In the genomic region with DNA sequence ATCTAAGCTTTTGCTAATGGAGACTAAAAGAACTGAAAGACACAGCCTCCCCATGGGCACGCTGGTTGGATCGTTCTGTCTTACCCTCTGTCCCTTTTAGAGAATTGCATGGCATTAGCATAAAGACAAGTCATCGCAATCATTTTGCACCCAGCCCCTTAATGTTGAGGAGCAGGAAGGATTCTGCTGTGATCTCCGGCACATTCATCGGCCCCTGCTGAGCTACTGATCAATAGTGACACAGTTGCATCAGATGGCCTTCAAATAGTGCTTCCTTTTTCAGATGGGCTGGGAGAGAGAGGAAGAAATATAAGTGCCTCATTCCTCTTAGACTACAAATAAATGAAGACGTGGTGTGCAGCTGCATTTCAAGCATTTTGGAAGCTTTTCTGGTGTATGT, we compare ENCODE assay signal across 1 cellular context.
TF ChIP-seq lines count a peak whose summit lies in the region.

No MANE protein-coding gene starts in this region.

TF ChIP-seq in HepG2, 621 proteins besides CTCF, POLR2A, EP300 and RAD21 (continued from another document and continues in another):
- TF ChIP-seq, protein P1, sequence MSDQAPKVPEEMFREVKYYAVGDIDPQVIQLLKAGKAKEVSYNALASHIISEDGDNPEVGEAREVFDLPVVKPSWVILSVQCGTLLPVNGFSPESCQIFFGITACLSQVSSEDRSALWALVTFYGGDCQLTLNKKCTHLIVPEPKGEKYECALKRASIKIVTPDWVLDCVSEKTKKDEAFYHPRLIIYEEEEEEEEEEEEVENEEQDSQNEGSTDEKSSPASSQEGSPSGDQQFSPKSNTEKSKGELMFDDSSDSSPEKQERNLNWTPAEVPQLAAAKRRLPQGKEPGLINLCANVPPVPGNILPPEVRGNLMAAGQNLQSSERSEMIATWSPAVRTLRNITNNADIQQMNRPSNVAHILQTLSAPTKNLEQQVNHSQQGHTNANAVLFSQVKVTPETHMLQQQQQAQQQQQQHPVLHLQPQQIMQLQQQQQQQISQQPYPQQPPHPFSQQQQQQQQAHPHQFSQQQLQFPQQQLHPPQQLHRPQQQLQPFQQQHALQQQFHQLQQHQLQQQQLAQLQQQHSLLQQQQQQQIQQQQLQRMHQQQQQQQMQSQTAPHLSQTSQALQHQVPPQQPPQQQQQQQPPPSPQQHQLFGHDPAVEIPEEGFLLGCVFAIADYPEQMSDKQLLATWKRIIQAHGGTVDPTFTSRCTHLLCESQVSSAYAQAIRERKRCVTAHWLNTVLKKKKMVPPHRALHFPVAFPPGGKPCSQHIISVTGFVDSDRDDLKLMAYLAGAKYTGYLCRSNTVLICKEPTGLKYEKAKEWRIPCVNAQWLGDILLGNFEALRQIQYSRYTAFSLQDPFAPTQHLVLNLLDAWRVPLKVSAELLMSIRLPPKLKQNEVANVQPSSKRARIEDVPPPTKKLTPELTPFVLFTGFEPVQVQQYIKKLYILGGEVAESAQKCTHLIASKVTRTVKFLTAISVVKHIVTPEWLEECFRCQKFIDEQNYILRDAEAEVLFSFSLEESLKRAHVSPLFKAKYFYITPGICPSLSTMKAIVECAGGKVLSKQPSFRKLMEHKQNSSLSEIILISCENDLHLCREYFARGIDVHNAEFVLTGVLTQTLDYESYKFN (CRISPR knock-in tag; conservative IDR thresholded peaks at IDR 0.05) = peak; percentile 49; the same call in 1 of the 2 replicates
- no peak for TF ChIP-seq NR2F6 (IDR thresholded peaks at IDR 0.05)
- TF ChIP-seq NR2F6 (CRISPR knock-in tag; IDR thresholded peaks at IDR 0.05) = no peak
- TF ChIP-seq TGIF2 (CRISPR knock-in tag; IDR thresholded peaks at IDR 0.05) = 0 out of 2 replicates have a peak, but pooled peaks have one; percentile 53
- no peak for TF ChIP-seq ZNF577 (CRISPR knock-in tag; IDR thresholded peaks at IDR 0.05; ENCODE audit: borderline replicate concordance, low read depth)
- TF ChIP-seq, protein P2, sequence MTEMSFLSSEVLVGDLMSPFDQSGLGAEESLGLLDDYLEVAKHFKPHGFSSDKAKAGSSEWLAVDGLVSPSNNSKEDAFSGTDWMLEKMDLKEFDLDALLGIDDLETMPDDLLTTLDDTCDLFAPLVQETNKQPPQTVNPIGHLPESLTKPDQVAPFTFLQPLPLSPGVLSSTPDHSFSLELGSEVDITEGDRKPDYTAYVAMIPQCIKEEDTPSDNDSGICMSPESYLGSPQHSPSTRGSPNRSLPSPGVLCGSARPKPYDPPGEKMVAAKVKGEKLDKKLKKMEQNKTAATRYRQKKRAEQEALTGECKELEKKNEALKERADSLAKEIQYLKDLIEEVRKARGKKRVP (CRISPR knock-in tag; IDR thresholded peaks at IDR 0.05) = peak; percentile 53 to 98; a peak in 2 of 4 replicates
- TF ChIP-seq ZNF17 (CRISPR knock-in tag; IDR thresholded peaks at IDR 0.05) = no peak
- TF ChIP-seq HNF4A (CRISPR knock-in tag; IDR thresholded peaks at IDR 0.05) = peak; percentile 59
- no peak for TF ChIP-seq HCFC1 (IDR thresholded peaks at IDR 0.05; ENCODE audit: low read depth, low read length)
- TF ChIP-seq TOE1 (CRISPR knock-in tag; IDR thresholded peaks at IDR 0.05) = no peak
- no peak for TF ChIP-seq ZNF773 (CRISPR knock-in tag; IDR thresholded peaks at IDR 0.05; ENCODE audit: borderline replicate concordance)
- peak; percentile 17; the same call in 1 of the 2 replicates for TF ChIP-seq ZNF292 (CRISPR knock-in tag; IDR thresholded peaks at IDR 0.05; ENCODE audit: borderline replicate concordance, low read depth)
- no peak for TF ChIP-seq NR2F2 (IDR thresholded peaks at IDR 0.05; ENCODE audit: borderline replicate concordance, low read depth)
- peak; percentile 76 for TF ChIP-seq FOSL2 (CRISPR knock-in tag; IDR thresholded peaks at IDR 0.05)
- no peak for TF ChIP-seq MYNN (CRISPR knock-in tag; IDR thresholded peaks at IDR 0.05; ENCODE audit: low read depth)
- TF ChIP-seq MTA3 (CRISPR knock-in tag; IDR thresholded peaks at IDR 0.05) = no peak
- TF ChIP-seq, protein P3, sequence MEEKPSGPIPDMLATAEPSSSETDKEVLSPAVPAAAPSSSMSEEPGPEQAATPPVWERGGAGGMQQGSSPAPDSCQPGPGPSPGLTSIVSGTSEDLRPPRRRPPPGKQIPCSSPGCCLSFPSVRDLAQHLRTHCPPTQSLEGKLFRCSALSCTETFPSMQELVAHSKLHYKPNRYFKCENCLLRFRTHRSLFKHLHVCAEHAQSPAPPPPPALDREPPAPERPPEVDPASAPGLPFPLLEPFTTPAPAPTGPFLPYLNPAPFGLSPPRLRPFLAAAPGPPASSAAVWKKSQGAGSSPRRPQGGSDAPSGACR (CRISPR knock-in tag; IDR thresholded peaks at IDR 0.05) = no peak
- TF ChIP-seq SRF (IDR thresholded peaks at IDR 0.05; ENCODE audit: low read depth, low read length) = no peak
- no peak for TF ChIP-seq GABPA (IDR thresholded peaks at IDR 0.05; ENCODE audit: low read depth, low read length)
- TF ChIP-seq GABPA (CRISPR knock-in tag; IDR thresholded peaks at IDR 0.05; ENCODE audit: low read depth) = 0 out of 2 replicates have a peak, but pooled peaks have one; percentile 42
- no peak for TF ChIP-seq ZNF7 (CRISPR knock-in tag; IDR thresholded peaks at IDR 0.05)
- TF ChIP-seq SP140L (CRISPR knock-in tag; IDR thresholded peaks at IDR 0.05; ENCODE audit: borderline replicate concordance) = no peak
- peak; percentile 6; the same call in 1 of the 2 replicates for TF ChIP-seq ZFY (CRISPR knock-in tag; IDR thresholded peaks at IDR 0.05)
- TF ChIP-seq, protein P4, sequence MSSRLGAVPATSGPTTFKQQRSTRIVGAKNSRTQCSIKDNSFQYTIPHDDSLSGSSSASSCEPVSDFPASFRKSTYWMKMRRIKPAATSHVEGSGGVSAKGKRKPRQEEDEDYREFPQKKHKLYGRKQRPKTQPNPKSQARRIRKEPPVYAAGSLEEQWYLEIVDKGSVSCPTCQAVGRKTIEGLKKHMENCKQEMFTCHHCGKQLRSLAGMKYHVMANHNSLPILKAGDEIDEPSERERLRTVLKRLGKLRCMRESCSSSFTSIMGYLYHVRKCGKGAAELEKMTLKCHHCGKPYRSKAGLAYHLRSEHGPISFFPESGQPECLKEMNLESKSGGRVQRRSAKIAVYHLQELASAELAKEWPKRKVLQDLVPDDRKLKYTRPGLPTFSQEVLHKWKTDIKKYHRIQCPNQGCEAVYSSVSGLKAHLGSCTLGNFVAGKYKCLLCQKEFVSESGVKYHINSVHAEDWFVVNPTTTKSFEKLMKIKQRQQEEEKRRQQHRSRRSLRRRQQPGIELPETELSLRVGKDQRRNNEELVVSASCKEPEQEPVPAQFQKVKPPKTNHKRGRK (CRISPR knock-in tag; IDR thresholded peaks at IDR 0.05) = no peak
- peak; percentile 37; the same call in 1 of the 2 replicates for TF ChIP-seq DMAP1 (CRISPR knock-in tag; IDR thresholded peaks at IDR 0.05)
- no peak for TF ChIP-seq SMYD3 (CRISPR knock-in tag; IDR thresholded peaks at IDR 0.05)
- no peak for TF ChIP-seq ZNF543 (CRISPR knock-in tag; IDR thresholded peaks at IDR 0.05)
- TF ChIP-seq, protein P5, sequence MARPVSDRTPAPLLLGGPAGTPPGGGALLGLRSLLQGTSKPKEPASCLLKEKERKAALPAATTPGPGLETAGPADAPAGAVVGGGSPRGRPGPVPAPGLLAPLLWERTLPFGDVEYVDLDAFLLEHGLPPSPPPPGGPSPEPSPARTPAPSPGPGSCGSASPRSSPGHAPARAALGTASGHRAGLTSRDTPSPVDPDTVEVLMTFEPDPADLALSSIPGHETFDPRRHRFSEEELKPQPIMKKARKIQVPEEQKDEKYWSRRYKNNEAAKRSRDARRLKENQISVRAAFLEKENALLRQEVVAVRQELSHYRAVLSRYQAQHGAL (CRISPR knock-in tag; IDR thresholded peaks at IDR 0.05; ENCODE audit: not compliant biosample characterization) = no peak
- peak; percentile 66 for TF ChIP-seq NCOA2 (CRISPR knock-in tag; IDR thresholded peaks at IDR 0.05)
- no peak for TF ChIP-seq HIVEP1 (CRISPR knock-in tag; IDR thresholded peaks at IDR 0.05)
- 0 out of 2 replicates have a peak, but pooled peaks have one; percentile 21 for TF ChIP-seq MIXL1 (CRISPR knock-in tag; IDR thresholded peaks at IDR 0.05)
- TF ChIP-seq BRCA1 (CRISPR knock-in tag; IDR thresholded peaks at IDR 0.05) = no peak
- TF ChIP-seq SMAD1 (CRISPR knock-in tag; IDR thresholded peaks at IDR 0.05; ENCODE audit: borderline replicate concordance, low read depth) = no peak
- TF ChIP-seq ZNF768 (CRISPR knock-in tag; IDR thresholded peaks at IDR 0.05) = no peak
- no peak for TF ChIP-seq GZF1 (CRISPR knock-in tag; IDR thresholded peaks at IDR 0.05)
- TF ChIP-seq, protein P6, sequence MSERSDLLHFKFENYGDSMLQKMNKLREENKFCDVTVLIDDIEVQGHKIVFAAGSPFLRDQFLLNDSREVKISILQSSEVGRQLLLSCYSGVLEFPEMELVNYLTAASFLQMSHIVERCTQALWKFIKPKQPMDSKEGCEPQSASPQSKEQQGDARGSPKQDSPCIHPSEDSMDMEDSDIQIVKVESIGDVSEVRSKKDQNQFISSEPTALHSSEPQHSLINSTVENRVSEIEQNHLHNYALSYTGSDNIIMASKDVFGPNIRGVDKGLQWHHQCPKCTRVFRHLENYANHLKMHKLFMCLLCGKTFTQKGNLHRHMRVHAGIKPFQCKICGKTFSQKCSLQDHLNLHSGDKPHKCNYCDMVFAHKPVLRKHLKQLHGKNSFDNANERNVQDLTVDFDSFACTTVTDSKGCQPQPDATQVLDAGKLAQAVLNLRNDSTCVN (CRISPR knock-in tag; IDR thresholded peaks at IDR 0.05; ENCODE audit: borderline replicate concordance) = no peak
- no peak for TF ChIP-seq MYC (CRISPR knock-in tag; IDR thresholded peaks at IDR 0.05; ENCODE audit: borderline replicate concordance)
- TF ChIP-seq DR1 (CRISPR knock-in tag; IDR thresholded peaks at IDR 0.05) = no peak
- TF ChIP-seq KLF6 (CRISPR knock-in tag; IDR thresholded peaks at IDR 0.05) = 0 out of 2 replicates have a peak, but pooled peaks have one; percentile 16
- no peak for TF ChIP-seq HHEX (CRISPR knock-in tag; IDR thresholded peaks at IDR 0.05)
- TF ChIP-seq NKX3-1 (CRISPR knock-in tag; IDR thresholded peaks at IDR 0.05) = no peak
- no peak for TF ChIP-seq NCOA1 (CRISPR knock-in tag; IDR thresholded peaks at IDR 0.05)
- TF ChIP-seq, protein P7, sequence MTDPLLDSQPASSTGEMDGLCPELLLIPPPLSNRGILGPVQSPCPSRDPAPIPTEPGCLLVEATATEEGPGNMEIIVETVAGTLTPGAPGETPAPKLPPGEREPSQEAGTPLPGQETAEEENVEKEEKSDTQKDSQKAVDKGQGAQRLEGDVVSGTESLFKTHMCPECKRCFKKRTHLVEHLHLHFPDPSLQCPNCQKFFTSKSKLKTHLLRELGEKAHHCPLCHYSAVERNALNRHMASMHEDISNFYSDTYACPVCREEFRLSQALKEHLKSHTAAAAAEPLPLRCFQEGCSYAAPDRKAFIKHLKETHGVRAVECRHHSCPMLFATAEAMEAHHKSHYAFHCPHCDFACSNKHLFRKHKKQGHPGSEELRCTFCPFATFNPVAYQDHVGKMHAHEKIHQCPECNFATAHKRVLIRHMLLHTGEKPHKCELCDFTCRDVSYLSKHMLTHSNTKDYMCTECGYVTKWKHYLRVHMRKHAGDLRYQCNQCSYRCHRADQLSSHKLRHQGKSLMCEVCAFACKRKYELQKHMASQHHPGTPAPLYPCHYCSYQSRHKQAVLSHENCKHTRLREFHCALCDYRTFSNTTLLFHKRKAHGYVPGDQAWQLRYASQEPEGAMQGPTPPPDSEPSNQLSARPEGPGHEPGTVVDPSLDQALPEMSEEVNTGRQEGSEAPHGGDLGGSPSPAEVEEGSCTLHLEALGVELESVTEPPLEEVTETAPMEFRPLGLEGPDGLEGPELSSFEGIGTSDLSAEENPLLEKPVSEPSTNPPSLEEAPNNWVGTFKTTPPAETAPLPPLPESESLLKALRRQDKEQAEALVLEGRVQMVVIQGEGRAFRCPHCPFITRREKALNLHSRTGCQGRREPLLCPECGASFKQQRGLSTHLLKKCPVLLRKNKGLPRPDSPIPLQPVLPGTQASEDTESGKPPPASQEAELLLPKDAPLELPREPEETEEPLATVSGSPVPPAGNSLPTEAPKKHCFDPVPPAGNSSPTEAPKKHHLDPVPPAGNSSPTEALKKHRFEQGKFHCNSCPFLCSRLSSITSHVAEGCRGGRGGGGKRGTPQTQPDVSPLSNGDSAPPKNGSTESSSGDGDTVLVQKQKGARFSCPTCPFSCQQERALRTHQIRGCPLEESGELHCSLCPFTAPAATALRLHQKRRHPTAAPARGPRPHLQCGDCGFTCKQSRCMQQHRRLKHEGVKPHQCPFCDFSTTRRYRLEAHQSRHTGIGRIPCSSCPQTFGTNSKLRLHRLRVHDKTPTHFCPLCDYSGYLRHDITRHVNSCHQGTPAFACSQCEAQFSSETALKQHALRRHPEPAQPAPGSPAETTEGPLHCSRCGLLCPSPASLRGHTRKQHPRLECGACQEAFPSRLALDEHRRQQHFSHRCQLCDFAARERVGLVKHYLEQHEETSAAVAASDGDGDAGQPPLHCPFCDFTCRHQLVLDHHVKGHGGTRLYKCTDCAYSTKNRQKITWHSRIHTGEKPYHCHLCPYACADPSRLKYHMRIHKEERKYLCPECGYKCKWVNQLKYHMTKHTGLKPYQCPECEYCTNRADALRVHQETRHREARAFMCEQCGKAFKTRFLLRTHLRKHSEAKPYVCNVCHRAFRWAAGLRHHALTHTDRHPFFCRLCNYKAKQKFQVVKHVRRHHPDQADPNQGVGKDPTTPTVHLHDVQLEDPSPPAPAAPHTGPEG (CRISPR knock-in tag; IDR thresholded peaks at IDR 0.05) = no peak
- TF ChIP-seq BRD4 (CRISPR knock-in tag; IDR thresholded peaks at IDR 0.05) = no peak
- no peak for TF ChIP-seq ZMAT3 (CRISPR knock-in tag; conservative IDR thresholded peaks at IDR 0.05)
- peak; percentile 48; the same call in 1 of the 2 replicates for TF ChIP-seq SOX5 (CRISPR knock-in tag; IDR thresholded peaks at IDR 0.05; ENCODE audit: borderline replicate concordance)
- no peak for TF ChIP-seq NFYC (CRISPR knock-in tag; IDR thresholded peaks at IDR 0.05)
- TF ChIP-seq U2AF2 (IDR thresholded peaks at IDR 0.05; ENCODE audit: low read depth, low read length) = no peak
- TF ChIP-seq, protein P8, sequence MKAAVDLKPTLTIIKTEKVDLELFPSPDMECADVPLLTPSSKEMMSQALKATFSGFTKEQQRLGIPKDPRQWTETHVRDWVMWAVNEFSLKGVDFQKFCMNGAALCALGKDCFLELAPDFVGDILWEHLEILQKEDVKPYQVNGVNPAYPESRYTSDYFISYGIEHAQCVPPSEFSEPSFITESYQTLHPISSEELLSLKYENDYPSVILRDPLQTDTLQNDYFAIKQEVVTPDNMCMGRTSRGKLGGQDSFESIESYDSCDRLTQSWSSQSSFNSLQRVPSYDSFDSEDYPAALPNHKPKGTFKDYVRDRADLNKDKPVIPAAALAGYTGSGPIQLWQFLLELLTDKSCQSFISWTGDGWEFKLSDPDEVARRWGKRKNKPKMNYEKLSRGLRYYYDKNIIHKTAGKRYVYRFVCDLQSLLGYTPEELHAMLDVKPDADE (CRISPR knock-in tag; IDR thresholded peaks at IDR 0.05) = no peak
- TF ChIP-seq CEBPG (CRISPR knock-in tag; IDR thresholded peaks at IDR 0.05) = peak; percentile 96
- TF ChIP-seq KAT2B (IDR thresholded peaks at IDR 0.05; ENCODE audit: borderline replicate concordance, low read depth, low read length) = no peak
- TF ChIP-seq CHCHD3 (CRISPR knock-in tag; IDR thresholded peaks at IDR 0.05) = no peak
- peak; percentile 5; the same call in 1 of the 2 replicates for TF ChIP-seq TAF1 (CRISPR knock-in tag; IDR thresholded peaks at IDR 0.05)
- TF ChIP-seq RFX1 (IDR thresholded peaks at IDR 0.05) = no peak
- TF ChIP-seq LCORL (IDR thresholded peaks at IDR 0.05) = no peak
- no peak for TF ChIP-seq LCORL (CRISPR knock-in tag; IDR thresholded peaks at IDR 0.05)
- TF ChIP-seq, protein P9, sequence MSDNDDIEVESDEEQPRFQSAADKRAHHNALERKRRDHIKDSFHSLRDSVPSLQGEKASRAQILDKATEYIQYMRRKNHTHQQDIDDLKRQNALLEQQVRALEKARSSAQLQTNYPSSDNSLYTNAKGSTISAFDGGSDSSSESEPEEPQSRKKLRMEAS (IDR thresholded peaks at IDR 0.05) = 0 out of 2 replicates have a peak, but pooled peaks have one; percentile 6
- no peak for TF ChIP-seq ZNF552 (CRISPR knock-in tag; IDR thresholded peaks at IDR 0.05; ENCODE audit: borderline replicate concordance)
